27 cellular contexts compared by ENCODE assay signal in the genomic region with DNA sequence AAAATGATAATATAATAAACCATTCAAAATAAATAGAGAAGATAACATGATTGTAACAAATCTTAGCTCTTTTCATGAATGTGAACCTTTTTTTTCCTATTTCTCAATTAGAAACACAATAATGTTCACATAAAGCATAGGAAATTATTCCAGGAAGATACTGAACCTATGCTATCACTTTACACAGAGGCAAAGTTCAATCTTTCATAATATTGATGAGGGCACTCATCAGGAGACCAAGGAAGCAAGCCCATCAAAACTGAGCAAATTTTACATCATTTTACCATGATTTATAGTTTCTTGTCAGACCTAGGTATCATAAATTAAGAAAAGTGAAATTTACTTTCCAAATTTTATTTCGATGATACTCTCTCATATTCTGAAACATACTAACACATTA.
"Had no signal": no experiment of that assay in that cellular context is flagged by ENCODE, and none has a peak within 500 bp of the region (broad histone marks: within the 10 kb centered on the region; RNA-seq: fewer than 3 reads in every experiment).

No MANE protein-coding gene starts in this region.

- H3K27ac ChIP-seq: stomach, suprapubic skin, testis, thoracic aorta, thyroid gland, tibial artery, tibial nerve, transverse colon, upper lobe of left lung, upper lobe of right lung, uterus, vagina had no signal

- H3K4me1 ChIP-seq: stomach, suprapubic skin, testis, thyroid gland, tibial artery, tibial nerve, transverse colon, upper lobe of left lung, upper lobe of right lung, uterus, vagina had no signal

- H3K9me3 ChIP-seq: stomach, suprapubic skin, testis, thoracic aorta, thyroid gland, tibial artery, tibial nerve, transverse colon, upper lobe of left lung, upper lobe of right lung, uterus, vagina had no signal

- H3K36me3 ChIP-seq: stomach, suprapubic skin, thoracic aorta, thyroid gland, tibial artery, tibial nerve, transverse colon, upper lobe of left lung, upper lobe of right lung, uterus, vagina had no signal

- FAIRE-seq: urothelium cell line had no signal

- DNase-seq: stimulated activated CD4-positive, alpha-beta T cell treated with anti-CD3 and anti-CD28 coated beads, Interleukin-2, amount 100 ng/mL, for 48 hours; stimulated activated CD4-positive, alpha-beta T cell treated with anti-CD3 and anti-CD28 coated beads, Interleukin-4, amount 100 ng/mL, for 1 hour; stimulated activated CD4-positive, alpha-beta T cell treated with anti-CD3 and anti-CD28 coated beads, Interleukin-4, amount 100 ng/mL, for 24 hours; stimulated activated CD4-positive, alpha-beta T cell treated with anti-CD3 and anti-CD28 coated beads, Interleukin-4, amount 100 ng/mL, for 4 hours; stimulated activated CD8-positive, alpha-beta memory T cell treated with anti-CD3 and anti-CD28 coated beads, Interleukin-4, amount 100 ng/mL, for 48 hours; stimulated activated naive B cell treated with anti-CD40 and anti-IgM and Interleukin-4, amounts not matched to agents 10 μg/mL and 1 μg/mL and 100 μg/mL, for 72 hours; stimulated activated naive CD4-positive, alpha-beta T cell; stimulated activated naive CD4-positive, alpha-beta T cell treated with Interleukin-2 at 50 U/mL for 16 hours; stimulated activated naive CD8-positive, alpha-beta T cell treated with anti-CD3 and anti-CD28 coated beads, Interleukin-15, amount 100 ng/mL, for 72 hours; stimulated activated naive CD8-positive, alpha-beta T cell treated with anti-CD3 and anti-CD28 coated beads, Interleukin-15, Interleukin-2, amounts not matched to agents 100 U/mL and 50 U/mL, for 24 hours; stomach; substantia nigra; testis; thyroid gland; tibial artery; transverse colon; trophoblast cell; upper lobe of left lung; upper lobe of right lung; uterus had no signal

- H3K27me3 ChIP-seq: stomach, suprapubic skin, testis, thyroid gland, tibial artery, tibial nerve, transverse colon, upper lobe of left lung, upper lobe of right lung, uterus, vagina had no signal

- H3K4me3 ChIP-seq: stomach, suprapubic skin, testis, thoracic aorta, thyroid gland, tibial artery, tibial nerve, transverse colon, upper lobe of left lung, upper lobe of right lung, uterus, vagina had no signal

- ATAC-seq: stimulated activated effector memory CD8-positive, alpha-beta T cell treated with anti-CD3 and anti-CD28 coated beads, Interleukin-12 subunit alpha, Interleukin-12 subunit beta, amount 100 ng/mL, for 72 hours; stimulated activated memory B cell treated with anti-CD40 and anti-IgM and Interleukin-4, amounts not matched to agents 10 μg/mL and 1 μg/mL and 100 μg/mL, for 72 hours; stimulated activated naive B cell treated with anti-CD40 and anti-IgM and Interleukin-4, amounts not matched to agents 10 μg/mL and 1 μg/mL and 100 μg/mL, for 72 hours; stimulated activated naive CD8-positive, alpha-beta T cell treated with anti-CD3 and anti-CD28 coated beads, Interleukin-15, amount 100 ng/mL, for 72 hours; stimulated activated naive CD8-positive, alpha-beta T cell treated with anti-CD3 and anti-CD28 coated beads, Interleukin-15, Interleukin-2, amounts not matched to agents 100 U/mL and 50 U/mL, for 24 hours; upper lobe of right lung had no signal
